ENCODE assay signal across 15 cellular contexts in the genomic region with DNA sequence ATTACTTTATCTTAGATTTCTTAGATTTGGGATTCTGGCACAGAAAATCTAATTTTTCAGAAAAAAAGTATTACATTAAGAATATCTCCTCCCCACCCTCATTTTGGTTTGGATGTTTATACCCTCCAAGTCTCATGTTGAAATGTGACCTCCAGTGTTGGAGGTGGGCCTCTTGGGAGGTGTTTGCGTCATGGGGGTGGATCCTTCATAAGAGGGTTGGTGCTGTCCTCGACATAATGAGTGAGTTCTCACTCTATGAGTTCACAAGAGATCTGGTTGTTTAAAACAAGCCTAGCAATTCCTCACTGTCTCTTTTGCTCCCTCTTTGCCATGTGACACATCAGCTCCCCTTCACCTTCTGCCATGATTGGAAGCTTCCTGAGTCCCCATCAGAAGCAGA. TPM values are rescaled to one million over a fixed set of nuclear protein-coding genes. Genes with fewer than 3 reads are reported as not detected.
DNase-seq lines count a peak whose midpoint lies in the region; ATAC-seq and TF ChIP-seq lines count a peak whose summit lies in the region.
"Had no signal": no experiment of that assay in that cellular context is flagged by ENCODE, and none has a peak within 500 bp of the region (broad histone marks: within the 10 kb centered on the region; RNA-seq: fewer than 3 reads in every experiment).

No MANE protein-coding gene starts in this region.

- no peak overlapping the region for H3K4me2 ChIP-seq in fibroblast of lung (ENCODE audit: extremely low read depth, insufficient read depth, low read length)

- peaks cover 24% of the 10 kb centered on the region for H3K4me1 ChIP-seq in ACC112 (ENCODE audit: control insufficient read depth, insufficient read depth, low read length, unreplicated experiment)
- H3K4me1 ChIP-seq in fibroblast of lung (ENCODE audit: control insufficient read depth, extremely low read depth, insufficient read depth, low read length), result peaks cover 6% of the 10 kb centered on the region
- H3K4me1 ChIP-seq: ascending aorta, upper lobe of right lung had no signal

- ATAC-seq in HG03460 (IDR thresholded peaks at IDR 0.05; ENCODE audit: unreplicated experiment), result no peak
- ATAC-seq: activated CD8-positive, alpha-beta T cell treated with anti-CD3 and anti-CD28 coated beads, Interleukin-2, amount 10 ng/mL, durations not matched to agents 7 days and 5 days; upper lobe of right lung had no signal

- no peak for TF ChIP-seq CTCF in HFF-Myc (IDR thresholded peaks at IDR 0.05; ENCODE audit: low read depth, low read length, missing control alignments)
- no peak for TF ChIP-seq CTCF in fibroblast of lung (conservative IDR thresholded peaks at IDR 0.05 in 1 of 2, IDR thresholded peaks at IDR 0.05 in 1 of 2; ENCODE audit: low read depth in 1 of 2, low read length in 2 of 2)

- no peaks in the 10 kb centered on the region for H3K9me3 ChIP-seq in fibroblast of lung (ENCODE audit: control insufficient read depth, insufficient read depth, low read depth, low read length)

- H3K9ac ChIP-seq in fibroblast of lung (ENCODE audit: insufficient read depth, low read length), result no peak overlapping the region

- no peaks in the 10 kb centered on the region for H3K79me2 ChIP-seq in ACC112 (ENCODE audit: control insufficient read depth, insufficient read depth, low read length, unreplicated experiment)
- H3K79me2 ChIP-seq in fibroblast of lung (ENCODE audit: control insufficient read depth, insufficient read depth, low read length), result no peaks in the 10 kb centered on the region

- H3K4me3 ChIP-seq in ACC112 (ENCODE audit: low read depth, low read length) (no peak overlapping the region), HFF-Myc (replicated peaks; ENCODE audit: low read depth, low read length) (no peak overlapping the region), fibroblast of lung (replicated peaks in 1 of 4; ENCODE audit: control extremely low read depth in 1 of 4, insufficient read depth in 1 of 4, low read depth in 3 of 4, low read length in 4 of 4) (no peak overlapping the region)
- H3K4me3 ChIP-seq: ascending aorta, SK-N-MC, upper lobe of right lung had no signal

- DNase-seq in HFF-Myc (ENCODE audit: extremely low read depth, low read depth) (peak; percentile 72), fibroblast of lung (ENCODE audit: low read depth in 2 of 2) (peak; percentile 11 to 87), non-pigmented ciliary epithelial cell (ENCODE audit: low read depth) (peak; percentile 4), caudate nucleus (lab: John Stamatoyannopoulos, UW) (no peak), dedifferentiated amniotic fluid mesenchymal stem cell (ENCODE audit: extremely low spot score) (no peak)
- no peak for DNase-seq in activated CD4-positive, CD25-positive, alpha-beta regulatory T cell treated with anti-CD3 and anti-CD28 coated beads, Interleukin-2, amount 50 U/mL, for 72 hours
- DNase-seq: activated CD8-positive, alpha-beta T cell treated with anti-CD3 and anti-CD28 coated beads, Interleukin-2, amount 10 ng/mL, durations not matched to agents 7 days and 5 days; kidney; NCI-H1105; stimulated activated CD4-positive, alpha-beta T cell treated with anti-CD3 and anti-CD28 coated beads, Interleukin-2, amount 100 ng/mL, for 24 hours; upper lobe of right lung had no signal

- no peaks in the 10 kb centered on the region for H3K27me3 ChIP-seq in ACC112 (ENCODE audit: insufficient read depth, low read length)
- no peaks in the 10 kb centered on the region for H3K27me3 ChIP-seq in fibroblast of lung (ENCODE audit: control insufficient read depth, insufficient read depth, low read length)
- H3K27me3 ChIP-seq: ascending aorta, upper lobe of right lung had no signal

- H3K27ac ChIP-seq in ACC112 (ENCODE audit: low read depth, low read length) (peak overlapping the region; percentile 88), fibroblast of lung (ENCODE audit: insufficient read depth, low read length) (peak overlapping the region; percentile 52), caudate nucleus (ENCODE audit: low read depth, low read length) (no peak overlapping the region)
- H3K27ac ChIP-seq: ascending aorta, SK-N-MC, upper lobe of right lung had no signal

- no peaks in the 10 kb centered on the region for H4K20me1 ChIP-seq in fibroblast of lung (ENCODE audit: control insufficient read depth, extremely low read depth, insufficient read depth, low read length)

- H3K36me3 ChIP-seq in ACC112 (ENCODE audit: insufficient read depth, low read length) (no peaks in the 10 kb centered on the region), fibroblast of lung (ENCODE audit: control insufficient read depth, insufficient read depth, low read length) (no peaks in the 10 kb centered on the region)
- H3K36me3 ChIP-seq: ascending aorta, upper lobe of right lung had no signal

- H2AFZ ChIP-seq in ACC112 (ENCODE audit: low read length, unreplicated experiment), result peak overlapping the region; percentile 88
- H2AFZ ChIP-seq in fibroblast of lung (ENCODE audit: low read length), result no peak overlapping the region

RNA-seq across cellular contexts. Expression of gene WWTR1, which starts 45.6 kb away (rescaled TPM):
- total RNA-seq in fibroblast of lung, result 13.7 and 14.1 TPM in 2 replicates
- polyA plus RNA-seq in fibroblast of lung, result 71.5 and 89.4 TPM in 2 replicates
- 42.5 and 44.5 TPM in 2 replicates for polyA plus RNA-seq in fibroblast of lung (2012)
- 124 and 139 TPM in 2 replicates for polyA minus RNA-seq in fibroblast of lung (ENCODE audit: low replicate concordance)

RNA-seq across cellular contexts. Expression of gene COMMD2, which starts 48.8 kb away (rescaled TPM):
- 28.0 and 28.6 TPM in 2 replicates for total RNA-seq in fibroblast of lung
- polyA plus RNA-seq in fibroblast of lung, result 36.8 and 50.7 TPM in 2 replicates
- polyA plus RNA-seq in fibroblast of lung (2012), result 16.4 and 19.0 TPM in 2 replicates
- 0.15 and 6.1 TPM in 2 replicates for polyA minus RNA-seq in fibroblast of lung (ENCODE audit: low replicate concordance)

Comparison
In these comparisons a context has a peak if more than half of its experiments do, and no peak if none do; other contexts are left out.
1. DNase-seq: peak in HFF-Myc (single experiment), fibroblast of lung (2 of 2) and non-pigmented ciliary epithelial cell (single experiment); none in caudate nucleus (0 of 61), dedifferentiated amniotic fluid mesenchymal stem cell (single experiment) and activated CD4-positive, CD25-positive, alpha-beta regulatory T cell treated with anti-CD3 and anti-CD28 coated beads, Interleukin-2, amount 50 U/mL, for 72 hours (single experiment).